In the genomic region with DNA sequence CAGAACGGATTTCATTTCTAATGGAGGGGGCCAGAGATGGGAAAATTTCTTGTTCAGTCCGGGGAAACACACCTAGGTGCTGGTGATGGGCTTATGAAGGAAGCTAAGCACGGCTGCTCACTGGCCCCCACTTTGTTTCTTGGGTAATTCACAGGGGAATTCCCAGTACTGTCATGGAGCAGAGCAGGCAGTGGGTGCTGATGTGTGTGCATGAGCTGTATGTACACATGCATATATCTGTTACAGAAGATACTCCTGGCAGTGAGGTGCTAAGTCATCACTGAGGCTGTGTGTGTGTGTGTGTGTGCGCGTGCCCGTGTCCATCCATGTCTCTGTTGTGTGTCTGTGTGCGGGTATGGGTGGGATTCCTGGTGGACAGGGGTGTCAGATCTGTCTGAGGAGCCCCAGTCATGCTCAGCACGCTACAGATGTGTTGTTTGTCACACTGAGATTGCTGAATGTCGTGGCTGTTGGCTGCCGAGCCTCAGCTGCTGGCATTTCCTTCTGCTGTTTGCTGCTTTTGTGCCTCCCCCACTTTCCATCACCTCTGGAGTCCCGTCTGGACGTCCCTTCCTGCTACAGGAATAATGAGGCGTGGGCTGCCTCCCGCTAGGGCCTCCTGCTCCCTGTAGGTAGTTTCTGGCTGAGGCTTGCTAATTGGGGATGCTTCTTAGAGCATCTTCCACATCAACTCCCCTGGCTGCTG, we compare ENCODE assay signal across 8 cellular contexts. TPM values are rescaled to one million over a fixed set of nuclear protein-coding genes. Genes with fewer than 3 reads are reported as not detected.
DNase-seq lines count a peak whose midpoint lies in the region; ATAC-seq and TF ChIP-seq lines count a peak whose summit lies in the region.

No MANE protein-coding gene starts in this region.

- no peak for TF ChIP-seq POLR2A in uterus (IDR thresholded peaks at IDR 0.05)

- H3K27ac ChIP-seq in effector memory CD4-positive, alpha-beta T cell (ENCODE audit: insufficient read depth, low read length, poor library complexity, severe bottlenecking): peak overlapping the region; percentile 53
- H3K27ac ChIP-seq in uterus: peak overlapping the region in 1 of 2 donors; percentile 17

- no peak for TF ChIP-seq CTCF in uterus (IDR thresholded peaks at IDR 0.05)

- DNase-seq in activated CD4-positive, alpha-beta T cell treated with anti-CD3 and anti-CD28 coated beads for 36 hours: peak; percentile 69
- peak; percentile 12 to 30 (median 18) for DNase-seq in effector memory CD4-positive, alpha-beta T cell
- DNase-seq in stimulated activated CD8-positive, alpha-beta memory T cell treated with anti-CD3 and anti-CD28 coated beads, Interleukin-4, amount 100 ng/mL, for 4 hours (ENCODE audit: low read depth in 2 of 2, low spot score in 1 of 2): peak; percentile 11 to 25
- no peak for DNase-seq in uterus
- DNase-seq in NCI-H1417 (lab: John Stamatoyannopoulos, UW): no peak

- no peaks in the 10 kb centered on the region for H3K9me3 ChIP-seq in effector memory CD4-positive, alpha-beta T cell (ENCODE audit: control insufficient read depth, low read length)
- no peaks in the 10 kb centered on the region for H3K9me3 ChIP-seq in uterus

- POLR2A ChIA-PET in activated CD4-positive, alpha-beta T cell treated with anti-CD3 and anti-CD28 coated beads for 36 hours (lab: Charles Lee): interaction anchor here (0.5 to 1.8 kb wide), 4 partner anchors 8 to 214 kb away, joined by 3 to 8 read pairs (median 4); no protein-coding TSS in a partner anchor

- peak overlapping the region; percentile 13 for H3K4me3 Mint-ChIP-seq in activated CD4-positive, alpha-beta T cell treated with anti-CD3 and anti-CD28 coated beads for 36 hours

- H3K27me3 Mint-ChIP-seq in activated CD4-positive, alpha-beta T cell treated with anti-CD3 and anti-CD28 coated beads for 36 hours: no peaks in the 10 kb centered on the region

- H3K27me3 ChIP-seq in effector memory CD4-positive, alpha-beta T cell (replicated peaks; ENCODE audit: control insufficient read depth, insufficient read depth, low read length, poor library complexity, severe bottlenecking): no peaks in the 10 kb centered on the region
- H3K27me3 ChIP-seq in uterus: no peaks in the 10 kb centered on the region

- peaks cover 80% of the 10 kb centered on the region for H3K36me3 Mint-ChIP-seq in activated CD4-positive, alpha-beta T cell treated with anti-CD3 and anti-CD28 coated beads for 36 hours (ENCODE audit: low read depth)

- H3K9me3 Mint-ChIP-seq in activated CD4-positive, alpha-beta T cell treated with anti-CD3 and anti-CD28 coated beads for 36 hours (ENCODE audit: low read depth): no peaks in the 10 kb centered on the region

- H3K36me3 ChIP-seq in effector memory CD4-positive, alpha-beta T cell (ENCODE audit: control insufficient read depth, insufficient read depth, low read length): peaks cover 53% of the 10 kb centered on the region
- H3K36me3 ChIP-seq in uterus: no peaks in the 10 kb centered on the region

- peaks cover 23% of the 10 kb centered on the region for H3K4me1 ChIP-seq in effector memory CD4-positive, alpha-beta T cell (ENCODE audit: control insufficient read depth, insufficient read depth, low read length, poor library complexity, severe bottlenecking)
- peaks cover 0 to 3% of the 10 kb centered on the region in 2 donors for H3K4me1 ChIP-seq in uterus

- ATAC-seq in GM18517 (IDR thresholded peaks at IDR 0.05; ENCODE audit: unreplicated experiment) (peak; percentile 50), HG02852 (IDR thresholded peaks at IDR 0.05; ENCODE audit: unreplicated experiment) (peak; percentile 75), HG03175 (IDR thresholded peaks at IDR 0.05; ENCODE audit: unreplicated experiment) (no peak)
- peak; percentile 87 for ATAC-seq in activated CD4-positive, alpha-beta T cell treated with anti-CD3 and anti-CD28 coated beads for 36 hours

- intact Hi-C loops in activated CD4-positive, alpha-beta T cell treated with anti-CD3 and anti-CD28 coated beads for 36 hours (cut with DNase I, micrococcal nuclease): loop anchor here (1.0 to 5.0 kb wide), 10 partner anchors 35 to 671 kb away; a partner anchor contains a TSS
- intact Hi-C loops in uterus (cut with DNase I; ENCODE audit: low total_unique reads): loop anchor here (5.0 to 10.0 kb wide), 2 partner anchors 405 to 668 kb away; no protein-coding TSS in a partner anchor

- H3K4me3 ChIP-seq in effector memory CD4-positive, alpha-beta T cell (ENCODE audit: insufficient read depth, low read depth, low read length, poor library complexity, severe bottlenecking): no peak overlapping the region
- no peak overlapping the region for H3K4me3 ChIP-seq in uterus

- H3K4me1 Mint-ChIP-seq in activated CD4-positive, alpha-beta T cell treated with anti-CD3 and anti-CD28 coated beads for 36 hours: peaks cover 46% of the 10 kb centered on the region

- peak overlapping the region; percentile 80 for H3K27ac Mint-ChIP-seq in activated CD4-positive, alpha-beta T cell treated with anti-CD3 and anti-CD28 coated beads for 36 hours

- CTCF ChIA-PET in activated CD4-positive, alpha-beta T cell treated with anti-CD3 and anti-CD28 coated beads for 36 hours (lab: Charles Lee): interaction anchor here (0.6 to 2.6 kb wide), 13 partner anchors 8 to 1067 kb away, joined by 3 to 9 read pairs (median 4); a partner anchor contains a TSS

RNA-seq across cellular contexts. Expression of a gene that starts 53.3 kb away (rescaled TPM):
- total RNA-seq in activated CD4-positive, alpha-beta T cell treated with anti-CD3 and anti-CD28 coated beads for 36 hours: 10 to 100 TPM; 25.5 to 28.4 TPM
- 10 to 100 TPM; 18.7 to 50.2 (median 35.7) TPM for total RNA-seq in uterus

Comparison
In these comparisons a context has a peak if more than half of its experiments do, and no peak if none do; other contexts are left out.
1. DNase-seq: peak in activated CD4-positive, alpha-beta T cell treated with anti-CD3 and anti-CD28 coated beads for 36 hours (single experiment), effector memory CD4-positive, alpha-beta T cell (3 of 3) and stimulated activated CD8-positive, alpha-beta memory T cell treated with anti-CD3 and anti-CD28 coated beads, Interleukin-4, amount 100 ng/mL, for 4 hours (2 of 2); none in uterus (0 of 2) and NCI-H1417 (0 of 3).